1 cellular context compared by ENCODE assay signal in the genomic region with DNA sequence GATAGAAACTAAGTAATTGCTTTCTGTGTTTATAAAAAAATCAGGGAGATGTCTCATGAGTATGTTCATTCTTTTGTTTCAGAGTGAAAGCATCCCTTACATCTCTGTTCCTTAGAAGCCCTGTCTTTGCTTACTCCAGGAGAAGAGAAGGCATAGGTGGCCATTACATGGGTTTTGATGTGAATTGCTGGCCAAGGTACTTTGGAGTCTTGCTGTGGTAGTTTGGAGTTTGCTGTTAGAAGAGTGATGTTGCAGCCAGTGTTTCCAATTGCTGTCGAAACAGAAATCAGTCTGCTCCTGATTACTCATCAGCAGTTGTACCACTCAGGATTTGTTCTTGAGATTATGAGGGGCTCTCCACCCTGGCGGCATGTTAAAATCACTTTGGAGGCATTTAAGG.
TF ChIP-seq lines count a peak whose summit lies in the region.

No MANE protein-coding gene starts in this region.

TF ChIP-seq in HEK293, 187 proteins besides CTCF, POLR2A, EP300 and RAD21:
- TF ChIP-seq REST (tag by site-specific recombination; IDR thresholded peaks at IDR 0.05) (peak; percentile 81), ZNF148 (tag by site-specific recombination; IDR thresholded peaks at IDR 0.05; ENCODE audit: borderline replicate concordance) (no peak)
